2 cellular contexts compared by ENCODE assay signal in genomic region chr2:56390644-56391043, GRCh38.
TF ChIP-seq lines count a peak whose summit lies in the region.

No MANE protein-coding gene starts in this region.

TF ChIP-seq in HepG2, 621 proteins besides CTCF, POLR2A, EP300 and RAD21:
- TF ChIP-seq ATF7 (IDR thresholded peaks at IDR 0.05) (peak; percentile 71), ATF7 (CRISPR knock-in tag; IDR thresholded peaks at IDR 0.05) (no peak), SALL1 (CRISPR knock-in tag; IDR thresholded peaks at IDR 0.05) (no peak)

TF ChIP-seq in endothelial cell of umbilical vein, 7 proteins besides CTCF, POLR2A, EP300 and RAD21:
- TF ChIP-seq MYC (IDR thresholded peaks at IDR 0.05; ENCODE audit: low read depth, low read length) (no peak), GATA2 (IDR thresholded peaks at IDR 0.05; ENCODE audit: insufficient read depth, insufficient read length, low read depth, low read length) (peak; percentile 26)
